In the genomic region with DNA sequence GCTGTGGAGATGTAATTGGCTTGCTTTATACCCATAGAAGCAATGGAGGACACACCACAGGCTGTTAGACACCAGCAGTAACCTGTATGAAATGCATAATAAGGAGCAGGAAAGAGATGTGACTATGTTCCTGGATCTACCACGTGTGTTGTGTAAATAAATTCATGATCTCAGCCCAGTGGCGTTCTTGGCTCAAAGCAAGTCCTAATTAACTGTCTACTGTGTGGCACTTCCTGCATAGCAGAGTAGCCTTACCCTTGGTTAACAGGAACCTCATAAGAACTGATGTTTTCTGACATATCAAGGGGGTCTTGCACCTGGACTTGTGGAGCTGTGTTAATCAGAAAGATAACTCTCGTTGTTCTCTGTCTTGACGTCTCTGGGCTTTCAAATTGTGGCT, we compare ENCODE assay signal across 11 cellular contexts. TPM values are rescaled to one million over a fixed set of nuclear protein-coding genes. Genes with fewer than 3 reads are reported as not detected.
DNase-seq lines count a peak whose midpoint lies in the region; ATAC-seq, FAIRE-seq and TF ChIP-seq lines count a peak whose summit lies in the region.
"Had no signal": no experiment of that assay in that cellular context is flagged by ENCODE, and none has a peak within 500 bp of the region (broad histone marks: within the 10 kb centered on the region; RNA-seq: fewer than 3 reads in every experiment).

No MANE protein-coding gene starts in this region.

- peak; percentile 93 for FAIRE-seq in astrocyte (lab: Jason Lieb, UNC)

- no peaks in the 10 kb centered on the region for H3K9me3 ChIP-seq in astrocyte (ENCODE audit: insufficient read depth, low read depth, low read length)

- H3K36me3 ChIP-seq in astrocyte (ENCODE audit: insufficient read depth, low read length), result no peaks in the 10 kb centered on the region
- H3K36me3 ChIP-seq: BLaER1 treated with 17β-estradiol and CSF1 and Interleukin-3, amounts not matched to agents 10 nM and 100 nM had no signal

- H2AFZ ChIP-seq in astrocyte (ENCODE audit: low read depth, low read length), result peak overlapping the region; percentile 70

- H3K9ac ChIP-seq in astrocyte (ENCODE audit: low read length), result no peak overlapping the region
- H3K9ac ChIP-seq: BLaER1 treated with 17β-estradiol and CSF1 and Interleukin-3, amounts not matched to agents 10 nM and 100 nM had no signal

- H3K4me1 Mint-ChIP-seq in astrocyte (ENCODE audit: low read depth, unreplicated experiment), result peaks cover 27% of the 10 kb centered on the region
- H3K4me1 Mint-ChIP-seq: T-cell had no signal

- peak; percentile 98 for ATAC-seq in left colon
- no peak for ATAC-seq in GM21786 (IDR thresholded peaks at IDR 0.05; ENCODE audit: unreplicated experiment)
- ATAC-seq in HG02610 (IDR thresholded peaks at IDR 0.05; ENCODE audit: unreplicated experiment), result no peak
- ATAC-seq in GM19395 (IDR thresholded peaks at IDR 0.05; ENCODE audit: unreplicated experiment), result no peak
- ATAC-seq: activated naive CD4-positive, alpha-beta T cell treated with anti-CD3 and anti-CD28 coated beads, Interleukin-2, amount 50 U/mL, for 72 hours; T-cell had no signal

- H3K27me3 ChIP-seq in astrocyte (ENCODE audit: insufficient read depth, low read length), result no peaks in the 10 kb centered on the region
- H3K27me3 ChIP-seq: BLaER1 treated with 17β-estradiol and CSF1 and Interleukin-3, amounts not matched to agents 10 nM and 100 nM had no signal

- H3K36me3 Mint-ChIP-seq in astrocyte (ENCODE audit: low read depth, unreplicated experiment), result no peaks in the 10 kb centered on the region
- H3K36me3 Mint-ChIP-seq: activated naive CD4-positive, alpha-beta T cell treated with anti-CD3 and anti-CD28 coated beads, Interleukin-2, amount 50 U/mL, for 72 hours; T-cell had no signal

- TF ChIP-seq CTCF in AG10803 (conservative IDR thresholded peaks at IDR 0.05; ENCODE audit: low read length) (no peak), astrocyte (IDR thresholded peaks at IDR 0.05; ENCODE audit: insufficient read depth, low read depth, low read length) (no peak)

- H3K27me3 Mint-ChIP-seq in astrocyte (ENCODE audit: low read depth, unreplicated experiment), result no peaks in the 10 kb centered on the region

- intact Hi-C loops in left colon (cut with DNase I, micrococcal nuclease), result no loop called here

- H3K4me2 ChIP-seq in astrocyte (ENCODE audit: low read length), result peak overlapping the region; percentile 28
- H3K4me2 ChIP-seq: BLaER1 treated with 17β-estradiol and CSF1 and Interleukin-3, amounts not matched to agents 10 nM and 100 nM had no signal

- peak overlapping the region; percentile 20 for H3K27ac ChIP-seq in astrocyte (ENCODE audit: low read depth, low read length)
- H3K27ac ChIP-seq: BLaER1 treated with 17β-estradiol and CSF1 and Interleukin-3, amounts not matched to agents 10 nM and 100 nM had no signal

- no peak overlapping the region for H3K4me3 Mint-ChIP-seq in astrocyte (ENCODE audit: unreplicated experiment)
- H3K4me3 Mint-ChIP-seq: T-cell had no signal

- no peaks in the 10 kb centered on the region for H3K9me3 Mint-ChIP-seq in astrocyte (ENCODE audit: unreplicated experiment)

- H3K4me3 ChIP-seq in AG10803 (ENCODE audit: low read length), result no peak overlapping the region
- H3K4me3 ChIP-seq in astrocyte (ENCODE audit: insufficient read depth, low read depth, low read length), result no peak overlapping the region
- H3K4me3 ChIP-seq: BLaER1 treated with 17β-estradiol and CSF1 and Interleukin-3, amounts not matched to agents 10 nM and 100 nM had no signal

- H3K79me2 ChIP-seq in astrocyte (ENCODE audit: insufficient read depth, low read length), result no peaks in the 10 kb centered on the region

- H4K20me1 ChIP-seq in astrocyte (ENCODE audit: insufficient read depth, low read length), result no peaks in the 10 kb centered on the region
- H4K20me1 ChIP-seq: BLaER1 treated with 17β-estradiol and CSF1 and Interleukin-3, amounts not matched to agents 10 nM and 100 nM had no signal

- H3K4me1 ChIP-seq in astrocyte (ENCODE audit: insufficient read depth, low read length), result peaks cover 19% of the 10 kb centered on the region

- peak overlapping the region; percentile 81 for H3K27ac Mint-ChIP-seq in astrocyte (ENCODE audit: unreplicated experiment)
- H3K27ac Mint-ChIP-seq: activated naive CD4-positive, alpha-beta T cell treated with anti-CD3 and anti-CD28 coated beads, Interleukin-2, amount 50 U/mL, for 72 hours; T-cell had no signal

- DNase-seq in AG10803 (ENCODE audit: low read depth), result peak; percentile 73
- peak; percentile 57 for DNase-seq in NCI-H1436 treated with DMSO at 0.1 percent for 48 hours (lab: John Stamatoyannopoulos, UW)
- peak; percentile 86 for DNase-seq in astrocyte (ENCODE audit: low read depth)
- peak in 1 of 2 donors; percentile 44 for DNase-seq in left colon
- DNase-seq in T-helper 2 cell, result no peak
- DNase-seq: T-cell had no signal

RNA-seq across cellular contexts. Expression of gene FAM180A, which starts 25.7 kb away (rescaled TPM):
- total RNA-seq in astrocyte, result not detected in 2 replicates
- 1 to 10 TPM in 1 of 2 donors, under 1 TPM in 1; 0.89 to 2.0 TPM for total RNA-seq in left colon
- total RNA-seq: activated naive CD4-positive, alpha-beta T cell treated with anti-CD3 and anti-CD28 coated beads, Interleukin-2, amount 50 U/mL, for 72 hours; T-cell had no signal

RNA-seq across cellular contexts. Expression of gene SLC13A4, which starts 46.3 kb away (rescaled TPM):
- total RNA-seq in astrocyte, result 0.07 TPM in 1 of 2 replicates, not detected in the other
- total RNA-seq in left colon, result not detected
- total RNA-seq: activated naive CD4-positive, alpha-beta T cell treated with anti-CD3 and anti-CD28 coated beads, Interleukin-2, amount 50 U/mL, for 72 hours; T-cell had no signal

Comparison
In these comparisons a context has a peak if more than half of its experiments do, and no peak if none do; other contexts are left out.
1. DNase-seq: peak in AG10803 (single experiment), NCI-H1436 treated with DMSO at 0.1 percent for 48 hours (single experiment) and astrocyte (single experiment); none in T-helper 2 cell (0 of 5).